Comparison of ENCODE assay signal across 14 cellular contexts in the genomic region with DNA sequence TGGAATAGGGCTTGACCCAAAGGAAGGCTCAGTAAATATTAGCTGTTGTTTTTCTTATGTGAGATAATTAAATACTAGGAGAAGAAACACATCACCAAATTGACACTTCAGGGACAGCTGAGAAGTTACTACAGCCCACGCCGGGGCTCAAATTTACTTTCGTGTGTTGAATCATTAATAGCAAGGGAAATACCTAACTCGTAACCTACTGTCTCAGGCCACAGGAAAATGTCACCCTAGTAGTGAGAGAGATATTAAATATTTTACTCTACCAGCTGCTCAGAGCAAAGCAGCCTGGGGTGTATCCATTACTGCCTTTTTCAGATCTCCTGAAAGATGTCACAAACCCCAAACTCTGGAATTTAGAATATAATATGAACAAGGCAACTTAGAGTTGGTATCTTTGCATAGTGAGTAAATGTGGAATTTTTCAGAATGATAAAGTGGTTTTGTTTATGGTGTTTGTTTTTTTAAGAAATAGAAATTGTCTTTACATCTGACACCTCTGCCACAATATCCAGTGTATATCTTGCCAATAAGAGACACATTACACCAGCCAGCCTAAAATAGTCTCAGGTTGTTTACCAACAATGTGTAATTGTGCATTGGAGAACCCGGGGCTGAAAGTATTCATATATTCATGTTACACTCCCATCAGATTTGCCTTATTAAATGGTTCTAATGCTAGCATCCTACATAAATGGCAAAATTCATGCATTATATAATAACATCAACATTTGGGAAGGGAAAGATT. TPM values are rescaled to one million over a fixed set of nuclear protein-coding genes. Genes with fewer than 3 reads are reported as not detected.
DNase-seq lines count a peak whose midpoint lies in the region; ATAC-seq, FAIRE-seq and TF ChIP-seq lines count a peak whose summit lies in the region.
"Had no signal": no experiment of that assay in that cellular context is flagged by ENCODE, and none has a peak within 500 bp of the region (broad histone marks: within the 10 kb centered on the region; RNA-seq: fewer than 3 reads in every experiment).

No MANE protein-coding gene starts in this region.

- ATAC-seq in GM18502 (IDR thresholded peaks at IDR 0.05; ENCODE audit: poor library complexity, unreplicated experiment) (peak; percentile 75), GM21367 (IDR thresholded peaks at IDR 0.05; ENCODE audit: unreplicated experiment) (peak; percentile 67), HG03045 (IDR thresholded peaks at IDR 0.05; ENCODE audit: unreplicated experiment) (peak; percentile 88)

- H3K36me3 Mint-ChIP-seq in type B pancreatic cell, result peaks cover under 1% of the 10 kb centered on the region

- H3K27me3 Mint-ChIP-seq in type B pancreatic cell, result no peaks in the 10 kb centered on the region

- H3K9me3 Mint-ChIP-seq in type B pancreatic cell, result no peaks in the 10 kb centered on the region

- H3K27ac Mint-ChIP-seq in type B pancreatic cell, result no peak overlapping the region

- no peak for TF ChIP-seq CTCF in type B pancreatic cell (conservative IDR thresholded peaks at IDR 0.05)

- peaks cover 18% of the 10 kb centered on the region for H3K4me1 Mint-ChIP-seq in type B pancreatic cell (ENCODE audit: unreplicated experiment)

- peak; percentile 23 for FAIRE-seq in RCC 7860 (lab: Jason Lieb, UNC)
- FAIRE-seq: colon, H1 had no signal

- DNase-seq in RCC 7860 (ENCODE audit: low spot score), result no peak
- no peak for DNase-seq in RKO (ENCODE audit: low spot score)
- DNase-seq in mucosa of gallbladder (ENCODE audit: low spot score), result no peak
- DNase-seq in type B pancreatic cell (ENCODE audit: extremely low spot score, unreplicated experiment), result no peak
- no peak for DNase-seq in KG1 (lab: John Stamatoyannopoulos, UW)
- DNase-seq: activated naive CD4-positive, alpha-beta T cell treated with anti-CD3 and anti-CD28 coated beads, Interleukin-2, amount 50 U/mL, for 16 hours; EL; posterior cingulate gyrus had no signal

- H3K4me3 Mint-ChIP-seq in type B pancreatic cell, result no peak overlapping the region

RNA-seq across cellular contexts. Expression of a gene that starts 48.4 kb away (rescaled TPM):
- total RNA-seq in mucosa of gallbladder (125 TPM), type B pancreatic cell (ENCODE audit: low replicate concordance) (21.7 and 52.9 TPM in 2 replicates)
- total RNA-seq: SJCRH30 had no signal
